ENCODE assay signal across 1 cellular context in genomic region chr6:39936857-39937256, GRCh38.
TF ChIP-seq lines count a peak whose summit lies in the region.

No MANE protein-coding gene starts in this region.

TF ChIP-seq in K562, 482 proteins besides CTCF, POLR2A, EP300 and RAD21 (continued from another document):
- TF ChIP-seq CCAR2 (IDR thresholded peaks at IDR 0.05; ENCODE audit: low read depth, low read length): no peak
